3 cellular contexts compared by ENCODE assay signal in genomic region chr12:55999522-55999921, GRCh38. TPM values are rescaled to one million over a fixed set of nuclear protein-coding genes. Genes with fewer than 3 reads are reported as not detected.
"Had no signal": no experiment of that assay in that cellular context is flagged by ENCODE, and none has a peak within 500 bp of the region (broad histone marks: within the 10 kb centered on the region; RNA-seq: fewer than 3 reads in every experiment).

No MANE protein-coding gene starts in this region.

RNA-seq across cellular contexts. Expression of gene PMEL, which starts 33.7 kb away (rescaled TPM):
- total RNA-seq: activated CD4-positive, alpha-beta T cell treated with anti-CD3 and anti-CD28 coated beads, Interleukin-2, amount 10 ng/mL, durations not matched to agents 24 days and 14 days; ascending aorta; naive thymus-derived CD8-positive, alpha-beta T cell had no signal
